Comparison of ENCODE assay signal across 15 cellular contexts in the genomic region with DNA sequence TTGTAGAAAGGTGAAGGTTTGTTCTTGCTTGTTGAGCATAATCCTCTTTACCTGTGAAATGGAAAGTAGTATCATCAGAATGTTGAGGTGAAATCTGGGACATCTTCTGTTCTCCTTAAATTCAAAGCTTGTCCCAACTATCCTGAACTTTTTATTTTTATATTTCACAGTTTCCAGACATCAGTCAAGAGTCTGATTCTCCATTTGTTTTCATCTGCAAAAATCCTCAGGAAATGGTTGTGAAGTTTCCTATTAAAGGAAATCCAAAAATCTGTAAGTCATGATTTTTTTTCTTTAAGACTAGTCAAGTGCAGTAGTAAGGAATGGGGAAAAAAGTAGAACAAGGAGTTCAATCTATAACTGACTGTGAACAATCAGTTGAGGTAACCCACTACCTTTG. TPM values are rescaled to one million over a fixed set of nuclear protein-coding genes. Genes with fewer than 3 reads are reported as not detected.
DNase-seq lines count a peak whose midpoint lies in the region; ATAC-seq, FAIRE-seq and TF ChIP-seq lines count a peak whose summit lies in the region.
"Had no signal": no experiment of that assay in that cellular context is flagged by ENCODE, and none has a peak within 500 bp of the region (broad histone marks: within the 10 kb centered on the region; RNA-seq: fewer than 3 reads in every experiment).

No MANE protein-coding gene starts in this region.

- no peaks in the 10 kb centered on the region for H3K36me3 ChIP-seq in CD8-positive, alpha-beta T cell (ENCODE audit: insufficient read depth, low read length)
- peaks cover 4 to 7% of the 10 kb centered on the region in 2 experiments for H3K36me3 ChIP-seq in keratinocyte (ENCODE audit: control insufficient read depth in 2 of 2, extremely low read depth in 1 of 2, insufficient read depth in 2 of 2, low read length in 2 of 2)

- H3K27me3 Mint-ChIP-seq in CD8-positive, alpha-beta T cell (ENCODE audit: low read depth) = no peaks in the 10 kb centered on the region
- no peaks in the 10 kb centered on the region for H3K27me3 Mint-ChIP-seq in activated CD8-positive, alpha-beta T cell treated with anti-CD3 and anti-CD28 coated beads, Interleukin-2, amount 10 ng/mL, durations not matched to agents 7 days and 5 days (ENCODE audit: low read depth)
- H3K27me3 Mint-ChIP-seq in CD14-positive monocyte (ENCODE audit: low read depth in 3 of 3) = no peaks in the 10 kb centered on the region

- no peaks in the 10 kb centered on the region for H3K9me1 ChIP-seq in keratinocyte (ENCODE audit: control insufficient read depth, extremely low read depth, insufficient read depth, low read length)

- dilution Hi-C loops in keratinocyte (cut with MboI; ENCODE audit: extremely low pct_ligation_motif_present, low sequenced_read_pairs) = no loop called here

- peak overlapping the region; percentile 84 for H3K27ac Mint-ChIP-seq in CD8-positive, alpha-beta T cell
- peak overlapping the region; percentile 69 for H3K27ac Mint-ChIP-seq in activated CD8-positive, alpha-beta T cell treated with anti-CD3 and anti-CD28 coated beads, Interleukin-2, amount 10 ng/mL, durations not matched to agents 7 days and 5 days
- H3K27ac Mint-ChIP-seq in CD14-positive monocyte = peak overlapping the region in 1 of 7 donors; percentile 21
- H3K27ac Mint-ChIP-seq: WTC11 had no signal

- H3K4me3 Mint-ChIP-seq in CD8-positive, alpha-beta T cell = no peak overlapping the region
- no peak overlapping the region for H3K4me3 Mint-ChIP-seq in activated CD8-positive, alpha-beta T cell treated with anti-CD3 and anti-CD28 coated beads, Interleukin-2, amount 10 ng/mL, durations not matched to agents 7 days and 5 days
- no peak overlapping the region for H3K4me3 Mint-ChIP-seq in CD14-positive monocyte
- H3K4me3 Mint-ChIP-seq: immature natural killer cell, WTC11 had no signal

- H3K27me3 ChIP-seq in CD8-positive, alpha-beta T cell (ENCODE audit: insufficient read depth, low read length) = no peaks in the 10 kb centered on the region
- no peaks in the 10 kb centered on the region for H3K27me3 ChIP-seq in keratinocyte (ENCODE audit: control insufficient read depth, extremely low read depth, insufficient read depth, low read length)
- H3K27me3 ChIP-seq: cardiac muscle cell, gastroesophageal sphincter had no signal

- no peak for TF ChIP-seq POLR2A in A549 (IDR thresholded peaks at IDR 0.05; ENCODE audit: low read length)

- peak; percentile 23 for FAIRE-seq in A549 (lab: Jason Lieb, UNC)
- no peak for FAIRE-seq in keratinocyte (lab: Jason Lieb, UNC)
- FAIRE-seq: endometrium had no signal

- TF ChIP-seq RAD21 in A549 (conservative IDR thresholded peaks at IDR 0.05 in 1 of 2, IDR thresholded peaks at IDR 0.05 in 1 of 2) = no peak

- in situ Hi-C loops in G401 (cut with HindIII; ENCODE audit: low sequenced_read_pairs) = no loop called here

- CTCF ChIA-PET in A549 (lab: Yijun Ruan, JAX) = interaction anchor here (0.6 to 2.1 kb wide), 6 partner anchors 15 to 241 kb away, joined by 3 to 6 read pairs (median 3); partner anchors contain the start of gene ZNF609
- CTCF ChIA-PET in CD8-positive, alpha-beta T cell (lab: Charles Lee) = interaction anchor here (0.6 to 1.5 kb wide), 2 partner anchors 205 to 209 kb away, joined by 3 to 6 read pairs; no protein-coding TSS in a partner anchor
- CTCF ChIA-PET in activated CD8-positive, alpha-beta T cell treated with anti-CD3 and anti-CD28 coated beads, Interleukin-2, amount 10 ng/mL, durations not matched to agents 7 days and 5 days (lab: Charles Lee) = interaction anchor here (1.2 to 2.3 kb wide), 2 partner anchors 15 to 238 kb away, joined by 3 to 7 read pairs; partner anchors contain the start of gene ZNF609

- no peaks in the 10 kb centered on the region for H3K9me3 ChIP-seq in A549
- no peaks in the 10 kb centered on the region for H3K9me3 ChIP-seq in CD8-positive, alpha-beta T cell (ENCODE audit: low read length)
- H3K9me3 ChIP-seq in keratinocyte (ENCODE audit: control insufficient read depth, low read depth, low read length) = no peaks in the 10 kb centered on the region
- H3K9me3 ChIP-seq: gastroesophageal sphincter, psoas muscle had no signal

- H3K9ac ChIP-seq in keratinocyte (ENCODE audit: control insufficient read depth, extremely low read depth, insufficient read depth, low read length) = no peak overlapping the region

- peaks cover 28% of the 10 kb centered on the region for H3K36me3 Mint-ChIP-seq in CD8-positive, alpha-beta T cell
- H3K36me3 Mint-ChIP-seq in activated CD8-positive, alpha-beta T cell treated with anti-CD3 and anti-CD28 coated beads, Interleukin-2, amount 10 ng/mL, durations not matched to agents 7 days and 5 days (ENCODE audit: low read depth) = peaks cover 34% of the 10 kb centered on the region
- peaks cover 30 to 74% of the 10 kb centered on the region in 2 donors for H3K36me3 Mint-ChIP-seq in CD14-positive monocyte

- H3K4me1 ChIP-seq in A549 (peaks cover 23% of the 10 kb centered on the region), keratinocyte (ENCODE audit: control insufficient read depth, extremely low read depth, insufficient read depth, low read length) (peaks cover 19% of the 10 kb centered on the region)
- H3K4me1 ChIP-seq in CD8-positive, alpha-beta T cell (ENCODE audit: insufficient read depth, low read length) = peaks cover 36% of the 10 kb centered on the region
- H3K4me1 ChIP-seq: psoas muscle had no signal

- H3K79me2 ChIP-seq in keratinocyte (ENCODE audit: control insufficient read depth, insufficient read depth, low read length) = no peaks in the 10 kb centered on the region

- POLR2A ChIA-PET in A549 (lab: Yijun Ruan, JAX) = interaction anchor here (1.3 kb wide), 1 partner anchor 15 kb away, joined by 6 read pairs; the partner anchor contains the start of gene ZNF609
- POLR2A ChIA-PET in CD8-positive, alpha-beta T cell (lab: Charles Lee) = interaction anchor here (1.4 to 1.5 kb wide), 2 partner anchors 15 to 17 kb away, joined by 3 read pairs; no protein-coding TSS in a partner anchor
- POLR2A ChIA-PET in activated CD8-positive, alpha-beta T cell treated with anti-CD3 and anti-CD28 coated beads, Interleukin-2, amount 10 ng/mL, durations not matched to agents 7 days and 5 days (lab: Charles Lee) = interaction anchor here (1.3 to 1.6 kb wide), 2 partner anchors 15 to 57 kb away, joined by 3 to 11 read pairs; partner anchors contain the start of genes TRIP4 and ZNF609

- peaks cover 47% of the 10 kb centered on the region for H3K4me1 Mint-ChIP-seq in CD8-positive, alpha-beta T cell (ENCODE audit: low read depth)
- H3K4me1 Mint-ChIP-seq in activated CD8-positive, alpha-beta T cell treated with anti-CD3 and anti-CD28 coated beads, Interleukin-2, amount 10 ng/mL, durations not matched to agents 7 days and 5 days (ENCODE audit: low read depth) = peaks cover 52% of the 10 kb centered on the region
- H3K4me1 Mint-ChIP-seq in CD14-positive monocyte = peaks cover 27% of the 10 kb centered on the region
- H3K4me1 Mint-ChIP-seq: WTC11 had no signal

- H3K27ac ChIP-seq in A549 (peak overlapping the region; percentile 78 to 82), keratinocyte (ENCODE audit: control insufficient read depth, insufficient read depth, low read length) (peak overlapping the region; percentile 83)
- H3K27ac ChIP-seq in CD8-positive, alpha-beta T cell (ENCODE audit: low read depth, low read length) = no peak overlapping the region
- H3K27ac ChIP-seq: cardiac muscle cell, psoas muscle had no signal

- H3K4me2 ChIP-seq in A549 = peak overlapping the region; percentile 81
- H3K4me2 ChIP-seq in keratinocyte (ENCODE audit: control insufficient read depth, extremely low read depth, insufficient read depth, low read depth, low read length) = peak overlapping the region; percentile 82

- H3K9me3 Mint-ChIP-seq in CD8-positive, alpha-beta T cell = no peaks in the 10 kb centered on the region
- no peaks in the 10 kb centered on the region for H3K9me3 Mint-ChIP-seq in activated CD8-positive, alpha-beta T cell treated with anti-CD3 and anti-CD28 coated beads, Interleukin-2, amount 10 ng/mL, durations not matched to agents 7 days and 5 days (ENCODE audit: insufficient read depth)
- H3K9me3 Mint-ChIP-seq in CD14-positive monocyte = no peaks in the 10 kb centered on the region
- H3K9me3 Mint-ChIP-seq: WTC11 had no signal

- no peaks in the 10 kb centered on the region for H4K20me1 ChIP-seq in keratinocyte (ENCODE audit: control insufficient read depth, extremely low read depth, insufficient read depth, low read length)

- ATAC-seq in A549 (no peak), GM18868 (IDR thresholded peaks at IDR 0.05; ENCODE audit: unreplicated experiment) (no peak)
- ATAC-seq in CD8-positive, alpha-beta T cell = no peak
- no peak for ATAC-seq in activated CD8-positive, alpha-beta T cell treated with anti-CD3 and anti-CD28 coated beads, Interleukin-2, amount 10 ng/mL, durations not matched to agents 7 days and 5 days
- ATAC-seq: psoas muscle, WTC11 had no signal

- TF ChIP-seq CTCF in A549 (IDR thresholded peaks at IDR 0.05) (no peak), keratinocyte (optimal IDR thresholded peaks at IDR 0.05 in 1 of 3, IDR thresholded peaks at IDR 0.05 in 1 of 3, conservative IDR thresholded peaks at IDR 0.05 in 1 of 3; ENCODE audit: extremely low read depth in 1 of 3, insufficient read depth in 2 of 3, low read length in 3 of 3) (no peak), CD14-positive monocyte (IDR thresholded peaks at IDR 0.05) (no peak)
- no peak for TF ChIP-seq CTCF in CD8-positive, alpha-beta T cell (IDR thresholded peaks at IDR 0.05)

- no peak overlapping the region for H3K4me3 ChIP-seq in A549
- H3K4me3 ChIP-seq in CD8-positive, alpha-beta T cell (ENCODE audit: low read depth, low read length) = no peak overlapping the region
- H3K4me3 ChIP-seq in keratinocyte (ENCODE audit: control insufficient read depth in 2 of 3, extremely low read depth in 1 of 3, insufficient read depth in 2 of 3, low read depth in 1 of 3, low read length in 3 of 3) = peak overlapping the region in 1 of 3 experiments; percentile 29
- H3K4me3 ChIP-seq: cardiac muscle cell, gastroesophageal sphincter, psoas muscle had no signal

- H2AFZ ChIP-seq in keratinocyte (ENCODE audit: control insufficient read depth, low read length) = no peak overlapping the region

- TF ChIP-seq EP300 in A549 (IDR thresholded peaks at IDR 0.05) = no peak

- DNase-seq in A549 (ENCODE audit: low read depth in 1 of 2, low spot score in 1 of 2) (no peak), keratinocyte (ENCODE audit: low read depth, low spot score) (no peak), NCI-H2107 treated with DMSO at 0.1 percent for 48 hours (lab: John Stamatoyannopoulos, UW; ENCODE audit: unreplicated experiment) (no peak), CD14-positive monocyte (ENCODE audit: low spot score) (no peak), G401 (ENCODE audit: low spot score) (no peak)
- no peak for DNase-seq in CD8-positive, alpha-beta T cell
- no peak for DNase-seq in activated CD8-positive, alpha-beta T cell treated with anti-CD3 and anti-CD28 coated beads, Interleukin-2, amount 10 ng/mL, durations not matched to agents 7 days and 5 days
- DNase-seq: DND-41, immature natural killer cell, psoas muscle had no signal

- intact Hi-C loops in CD8-positive, alpha-beta T cell (cut with DNase I, micrococcal nuclease) = loop anchor here in 1 of 2 experiments (2.0 kb wide), 1 partner anchor 16 kb away; the partner anchor contains the start of gene ZNF609
- intact Hi-C loops in CD14-positive monocyte (cut with micrococcal nuclease) = no loop called here

RNA-seq across cellular contexts. Expression of gene ZNF609, which starts 15.5 kb away (rescaled TPM):
- polyA plus RNA-seq in A549 (2011; rRNA removed) (39.9 and 54.4 TPM in 2 replicates), A549 (2017; fragmentation: RNase III; extraction: RNeasy Plus Mini Kit Qiagen cat#74134 plus additional on column Dnase treatment) (18.3 to 19.6 TPM (median 18.5 TPM) in 3 replicates), keratinocyte (11.8 to 16.9 TPM (median 12.8 TPM) in 3 replicates), CD14-positive monocyte (1 to 10 TPM; 1.3 to 1.7 TPM)
- polyA plus RNA-seq in A549 (2012; cell fraction: cytosol; rRNA removed) = 11.5 and 15.0 TPM in 2 replicates
- 12.3 and 16.6 TPM in 2 replicates for polyA plus RNA-seq in A549 (2012; cell fraction: nucleus; rRNA removed)
- 74.8 and 82.2 TPM in 2 replicates for polyA minus RNA-seq in A549 (2011; rRNA and poly(A)+ RNA removed)
- 10 to 100 TPM; 40.1 to 40.7 TPM for total RNA-seq in CD8-positive, alpha-beta T cell
- 10 to 100 TPM; 39.9 to 40.5 TPM for total RNA-seq in activated CD8-positive, alpha-beta T cell treated with anti-CD3 and anti-CD28 coated beads, Interleukin-2, amount 10 ng/mL, durations not matched to agents 7 days and 5 days
- polyA plus RNA-seq in keratinocyte (2011; ENCODE audit: low read depth) = 8.6 TPM
- 18.6 TPM in 2 replicates for polyA plus RNA-seq in keratinocyte (2011; cell fraction: cytosol; rRNA removed)
- 36.2 and 36.6 TPM in 2 replicates for polyA plus RNA-seq in keratinocyte (2011; cell fraction: nucleus; rRNA removed)
- polyA plus RNA-seq in keratinocyte (2012; ENCODE audit: low replicate concordance) = 10.5 and 13.9 TPM in 2 replicates
- polyA minus RNA-seq in keratinocyte = 21.4 to 75.7 TPM (median 72.0 TPM) in 3 replicates
- 8.1 TPM for polyA minus RNA-seq in keratinocyte (2011; cell fraction: cytosol; rRNA and poly(A)+ RNA removed)
- polyA minus RNA-seq in keratinocyte (2011; cell fraction: nucleus; rRNA and poly(A)+ RNA removed) = 19.6 and 58.2 TPM in 2 replicates
- 11.6 and 17.0 TPM in 2 replicates for total RNA-seq in G401 (2014; rRNA removed; shearing (Covaris generic))

RNA-seq across cellular contexts. Expression of gene TRIP4, which starts 57.2 kb away (rescaled TPM):
- polyA plus RNA-seq in A549 (2011; rRNA removed) (30.0 and 34.9 TPM in 2 replicates), A549 (2017; fragmentation: RNase III; extraction: RNeasy Plus Mini Kit Qiagen cat#74134 plus additional on column Dnase treatment) (24.8 to 31.0 TPM (median 27.7 TPM) in 3 replicates), keratinocyte (27.9 to 31.5 TPM (median 31.1 TPM) in 3 replicates), CD14-positive monocyte (10 to 100 TPM; 35.6 to 40.1 TPM)
- 10.8 and 11.0 TPM in 2 replicates for polyA plus RNA-seq in A549 (2012; cell fraction: cytosol; rRNA removed)
- 5.6 and 8.9 TPM in 2 replicates for polyA plus RNA-seq in A549 (2012; cell fraction: nucleus; rRNA removed)
- 16.3 and 19.0 TPM in 2 replicates for polyA minus RNA-seq in A549 (2011; rRNA and poly(A)+ RNA removed)
- total RNA-seq in CD8-positive, alpha-beta T cell = 10 to 100 TPM; 10.7 to 11.2 TPM
- total RNA-seq in activated CD8-positive, alpha-beta T cell treated with anti-CD3 and anti-CD28 coated beads, Interleukin-2, amount 10 ng/mL, durations not matched to agents 7 days and 5 days = 10 to 100 TPM; 22.3 to 23.0 TPM
- 34.8 TPM for polyA plus RNA-seq in keratinocyte (2011; ENCODE audit: low read depth)
- polyA plus RNA-seq in keratinocyte (2011; cell fraction: cytosol; rRNA removed) = 20.5 and 34.8 TPM in 2 replicates
- polyA plus RNA-seq in keratinocyte (2011; cell fraction: nucleus; rRNA removed) = 34.2 and 37.3 TPM in 2 replicates
- polyA plus RNA-seq in keratinocyte (2012; ENCODE audit: low replicate concordance) = 25.5 and 27.0 TPM in 2 replicates
- polyA minus RNA-seq in keratinocyte = 7.2 to 24.5 TPM (median 19.9 TPM) in 3 replicates
- polyA minus RNA-seq in keratinocyte (2011; cell fraction: cytosol; rRNA and poly(A)+ RNA removed) = 18.0 TPM
- polyA minus RNA-seq in keratinocyte (2011; cell fraction: nucleus; rRNA and poly(A)+ RNA removed) = 18.9 and 34.7 TPM in 2 replicates
- 23.6 and 25.7 TPM in 2 replicates for total RNA-seq in G401 (2014; rRNA removed; shearing (Covaris generic))
